Comparison of ENCODE assay signal across 1 cellular context in the genomic region with DNA sequence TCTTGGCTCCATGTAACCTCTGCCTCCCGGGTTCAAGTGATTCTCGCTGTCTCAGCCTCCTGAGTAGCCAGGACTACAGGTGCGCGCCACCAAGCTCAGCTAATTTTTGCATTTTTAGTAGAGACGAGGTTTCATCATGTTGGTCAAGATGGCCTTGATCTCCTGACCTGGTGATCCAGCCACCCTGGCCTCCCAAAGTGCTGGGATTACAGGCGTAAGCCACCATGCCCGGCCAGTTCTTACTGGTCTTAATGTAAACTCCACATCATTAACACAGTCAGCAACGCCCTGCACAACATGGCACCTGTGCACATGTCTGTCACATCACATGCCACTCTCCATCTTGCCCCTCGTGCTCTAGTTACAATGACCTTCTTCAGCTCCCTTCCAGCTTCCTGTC.
TF ChIP-seq lines count a peak whose summit lies in the region.

No MANE protein-coding gene starts in this region.

TF ChIP-seq in K562, 482 proteins besides CTCF, POLR2A, EP300 and RAD21 (continued from another document):
- TF ChIP-seq CUX1 (CRISPR knock-in tag; IDR thresholded peaks at IDR 0.05) (no peak), ZNF197 (CRISPR knock-in tag; IDR thresholded peaks at IDR 0.05; ENCODE audit: low read depth) (no peak), ZNF324 (CRISPR knock-in tag; IDR thresholded peaks at IDR 0.05) (no peak), AFF4 (CRISPR knock-in tag; IDR thresholded peaks at IDR 0.05) (no peak), SFPQ (IDR thresholded peaks at IDR 0.05; ENCODE audit: low read depth, low read length) (no peak), MECOM (CRISPR knock-in tag; IDR thresholded peaks at IDR 0.05) (no peak), RCOR1 (IDR thresholded peaks at IDR 0.05; ENCODE audit: borderline replicate concordance in 1 of 2, low read depth in 2 of 2, low read length in 2 of 2) (no peak)
- TF ChIP-seq, protein P1, sequence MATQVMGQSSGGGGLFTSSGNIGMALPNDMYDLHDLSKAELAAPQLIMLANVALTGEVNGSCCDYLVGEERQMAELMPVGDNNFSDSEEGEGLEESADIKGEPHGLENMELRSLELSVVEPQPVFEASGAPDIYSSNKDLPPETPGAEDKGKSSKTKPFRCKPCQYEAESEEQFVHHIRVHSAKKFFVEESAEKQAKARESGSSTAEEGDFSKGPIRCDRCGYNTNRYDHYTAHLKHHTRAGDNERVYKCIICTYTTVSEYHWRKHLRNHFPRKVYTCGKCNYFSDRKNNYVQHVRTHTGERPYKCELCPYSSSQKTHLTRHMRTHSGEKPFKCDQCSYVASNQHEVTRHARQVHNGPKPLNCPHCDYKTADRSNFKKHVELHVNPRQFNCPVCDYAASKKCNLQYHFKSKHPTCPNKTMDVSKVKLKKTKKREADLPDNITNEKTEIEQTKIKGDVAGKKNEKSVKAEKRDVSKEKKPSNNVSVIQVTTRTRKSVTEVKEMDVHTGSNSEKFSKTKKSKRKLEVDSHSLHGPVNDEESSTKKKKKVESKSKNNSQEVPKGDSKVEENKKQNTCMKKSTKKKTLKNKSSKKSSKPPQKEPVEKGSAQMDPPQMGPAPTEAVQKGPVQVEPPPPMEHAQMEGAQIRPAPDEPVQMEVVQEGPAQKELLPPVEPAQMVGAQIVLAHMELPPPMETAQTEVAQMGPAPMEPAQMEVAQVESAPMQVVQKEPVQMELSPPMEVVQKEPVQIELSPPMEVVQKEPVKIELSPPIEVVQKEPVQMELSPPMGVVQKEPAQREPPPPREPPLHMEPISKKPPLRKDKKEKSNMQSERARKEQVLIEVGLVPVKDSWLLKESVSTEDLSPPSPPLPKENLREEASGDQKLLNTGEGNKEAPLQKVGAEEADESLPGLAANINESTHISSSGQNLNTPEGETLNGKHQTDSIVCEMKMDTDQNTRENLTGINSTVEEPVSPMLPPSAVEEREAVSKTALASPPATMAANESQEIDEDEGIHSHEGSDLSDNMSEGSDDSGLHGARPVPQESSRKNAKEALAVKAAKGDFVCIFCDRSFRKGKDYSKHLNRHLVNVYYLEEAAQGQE (CRISPR knock-in tag; IDR thresholded peaks at IDR 0.05; ENCODE audit: low read depth), result no peak
